Comparison of ENCODE assay signal across 8 cellular contexts in genomic region chr10:17685227-17685840, GRCh38. TPM values are rescaled to one million over a fixed set of nuclear protein-coding genes. Genes with fewer than 3 reads are reported as not detected.
DNase-seq lines count a peak whose midpoint lies in the region; ATAC-seq and TF ChIP-seq lines count a peak whose summit lies in the region.

No MANE protein-coding gene starts in this region.

- DNase-seq in activated T-cell treated with anti-CD3 and anti-CD28 coated beads, Interleukin-2, amount 50 U/mL, for 48 hours, result peak; percentile 32 to 49
- DNase-seq in activated T-cell treated with anti-CD3 and anti-CD28 coated beads, Interleukin-2, amount 50 U/mL, for 1 hour, result no peak
- no peak for DNase-seq in activated B cell treated with CpG ODN at 0.5 μM for 24 hours
- DNase-seq in MCF 10A (ENCODE audit: unreplicated experiment), result no peak
- DNase-seq in HEK293T (ENCODE audit: extremely low spot score), result no peak
- DNase-seq in H7, result no peak

- peaks cover 35% of the 10 kb centered on the region for H3K4me1 Mint-ChIP-seq in activated B cell treated with CpG ODN at 0.5 μM for 24 hours
- peaks cover 35% of the 10 kb centered on the region for H3K4me1 Mint-ChIP-seq in stimulated activated memory B cell treated with anti-CD40 and anti-IgM and Interleukin-4, amounts not matched to agents 10 μg/mL and 1 μg/mL and 100 μg/mL, for 72 hours
- H3K4me1 Mint-ChIP-seq in MCF 10A (ENCODE audit: insufficient read depth, unreplicated experiment), result peaks cover 21% of the 10 kb centered on the region

- H3K4me3 ChIP-seq in H7 (ENCODE audit: insufficient read depth, low read depth, low read length), result no peak overlapping the region

- H3K27me3 ChIP-seq in H7 (ENCODE audit: control insufficient read depth, insufficient read depth, low read length), result no peaks in the 10 kb centered on the region

- ATAC-seq in HG02852 (IDR thresholded peaks at IDR 0.05; ENCODE audit: unreplicated experiment), result peak; percentile 79
- peak; percentile 79 for ATAC-seq in activated B cell treated with CpG ODN at 0.5 μM for 24 hours (ENCODE audit: low read depth)
- peak; percentile 78 for ATAC-seq in stimulated activated memory B cell treated with anti-CD40 and anti-IgM and Interleukin-4, amounts not matched to agents 10 μg/mL and 1 μg/mL and 100 μg/mL, for 72 hours

- H3K27ac Mint-ChIP-seq in activated B cell treated with CpG ODN at 0.5 μM for 24 hours, result peak overlapping the region; percentile 59
- peak overlapping the region; percentile 71 for H3K27ac Mint-ChIP-seq in stimulated activated memory B cell treated with anti-CD40 and anti-IgM and Interleukin-4, amounts not matched to agents 10 μg/mL and 1 μg/mL and 100 μg/mL, for 72 hours
- H3K27ac Mint-ChIP-seq in MCF 10A (ENCODE audit: low read depth, unreplicated experiment), result no peak overlapping the region

- intact Hi-C loops in activated B cell treated with CpG ODN at 0.5 μM for 24 hours (cut with micrococcal nuclease) (loop anchor here (1.0 to 2.0 kb wide), 3 partner anchors 12 to 41 kb away; partner anchors contain the start of gene STAM), MCF 10A (cut with micrococcal nuclease) (no loop called here)

- H3K36me3 ChIP-seq in H7 (replicated peaks; ENCODE audit: control insufficient read depth, insufficient read depth, low read length), result peaks cover 2% of the 10 kb centered on the region

- no TSS peak for BruUV-seq in MCF 10A (replicated peaks; lab: Mats Ljungman, UMichigan)

- H3K4me3 Mint-ChIP-seq in activated B cell treated with CpG ODN at 0.5 μM for 24 hours, result peak overlapping the region; percentile 12
- peak overlapping the region; percentile 21 for H3K4me3 Mint-ChIP-seq in stimulated activated memory B cell treated with anti-CD40 and anti-IgM and Interleukin-4, amounts not matched to agents 10 μg/mL and 1 μg/mL and 100 μg/mL, for 72 hours
- no peak overlapping the region for H3K4me3 Mint-ChIP-seq in MCF 10A (ENCODE audit: unreplicated experiment)

- H3K9me3 Mint-ChIP-seq in activated B cell treated with CpG ODN at 0.5 μM for 24 hours, result no peaks in the 10 kb centered on the region
- H3K9me3 Mint-ChIP-seq in stimulated activated memory B cell treated with anti-CD40 and anti-IgM and Interleukin-4, amounts not matched to agents 10 μg/mL and 1 μg/mL and 100 μg/mL, for 72 hours, result no peaks in the 10 kb centered on the region
- no peaks in the 10 kb centered on the region for H3K9me3 Mint-ChIP-seq in MCF 10A (ENCODE audit: unreplicated experiment)

- POLR2A ChIA-PET in activated B cell treated with CpG ODN at 0.5 μM for 24 hours (lab: Charles Lee), result interaction anchor here (1.4 to 1.9 kb wide), 2 partner anchors 16 to 41 kb away, joined by 8 read pairs; partner anchors contain the start of gene STAM
- POLR2A ChIA-PET in MCF 10A (lab: Yijun Ruan, JAX), result no interaction called here
- POLR2A ChIA-PET in HEK293T (lab: Yijun Ruan, JAX), result no interaction called here

- H3K27me3 Mint-ChIP-seq in activated B cell treated with CpG ODN at 0.5 μM for 24 hours, result no peaks in the 10 kb centered on the region
- H3K27me3 Mint-ChIP-seq in stimulated activated memory B cell treated with anti-CD40 and anti-IgM and Interleukin-4, amounts not matched to agents 10 μg/mL and 1 μg/mL and 100 μg/mL, for 72 hours, result no peaks in the 10 kb centered on the region
- H3K27me3 Mint-ChIP-seq in MCF 10A (ENCODE audit: insufficient read depth, unreplicated experiment), result no peaks in the 10 kb centered on the region

- no peak for TF ChIP-seq CTCF in activated B cell treated with CpG ODN at 0.5 μM for 24 hours (IDR thresholded peaks at IDR 0.05)
- no peak for TF ChIP-seq CTCF in MCF 10A (IDR thresholded peaks at IDR 0.05; ENCODE audit: unreplicated experiment)

- CTCF ChIA-PET in activated B cell treated with CpG ODN at 0.5 μM for 24 hours (lab: Charles Lee), result no interaction called here
- CTCF ChIA-PET in MCF 10A (lab: Yijun Ruan, JAX), result interaction anchor here (0.7 kb wide), 1 partner anchor 76 kb away, joined by 3 read pairs; no protein-coding TSS in a partner anchor
- CTCF ChIA-PET in HEK293T (lab: Yijun Ruan, JAX), result no interaction called here

- peaks cover 41% of the 10 kb centered on the region for H3K36me3 Mint-ChIP-seq in activated B cell treated with CpG ODN at 0.5 μM for 24 hours (ENCODE audit: low read depth)
- peaks cover 44% of the 10 kb centered on the region for H3K36me3 Mint-ChIP-seq in stimulated activated memory B cell treated with anti-CD40 and anti-IgM and Interleukin-4, amounts not matched to agents 10 μg/mL and 1 μg/mL and 100 μg/mL, for 72 hours
- peaks cover 15% of the 10 kb centered on the region for H3K36me3 Mint-ChIP-seq in MCF 10A (ENCODE audit: insufficient read depth, unreplicated experiment)

TF ChIP-seq in HEK293T, 16 proteins besides CTCF, POLR2A, EP300 and RAD21:
- TF ChIP-seq ELF4 (IDR thresholded peaks at IDR 0.05) (no peak), FOXM1 (IDR thresholded peaks at IDR 0.05; ENCODE audit: borderline replicate concordance) (no peak), CTBP1 (IDR thresholded peaks at IDR 0.05; ENCODE audit: borderline replicate concordance) (no peak), L3MBTL2 (conservative IDR thresholded peaks at IDR 0.05) (no peak), SP1 (IDR thresholded peaks at IDR 0.05) (no peak), FOXA1 (IDR thresholded peaks at IDR 0.05) (no peak), ZNF384 (IDR thresholded peaks at IDR 0.05) (no peak), FOXK2 (IDR thresholded peaks at IDR 0.05) (no peak), BHLHE40 (IDR thresholded peaks at IDR 0.05; ENCODE audit: borderline replicate concordance) (no peak), ARNT (IDR thresholded peaks at IDR 0.05) (no peak), PKNOX1 (IDR thresholded peaks at IDR 0.05) (no peak), NFRKB (IDR thresholded peaks at IDR 0.05) (no peak), SUZ12 (IDR thresholded peaks at IDR 0.05) (no peak), LEF1 (IDR thresholded peaks at IDR 0.05; ENCODE audit: borderline replicate concordance) (no peak), HDGF (IDR thresholded peaks at IDR 0.05; ENCODE audit: borderline replicate concordance) (no peak), TARDBP (IDR thresholded peaks at IDR 0.05) (no peak)

RNA-seq across cellular contexts. Expression of gene STAM, which starts 41.4 kb away (rescaled TPM):
- total RNA-seq in activated B cell treated with CpG ODN at 0.5 μM for 24 hours (25.5 and 28.7 TPM in 2 replicates), MCF 10A (2022) (35.4 and 55.5 TPM in 2 replicates)
- 21.6 and 25.4 TPM in 2 replicates for total RNA-seq in H7 (2014; rRNA removed; shearing (Covaris generic))

Comparison
In these comparisons a context has a peak if more than half of its experiments do, and no peak if none do; other contexts are left out.
1. DNase-seq: peak in activated T-cell treated with anti-CD3 and anti-CD28 coated beads, Interleukin-2, amount 50 U/mL, for 48 hours (2 of 2); none in activated T-cell treated with anti-CD3 and anti-CD28 coated beads, Interleukin-2, amount 50 U/mL, for 1 hour (single experiment), activated B cell treated with CpG ODN at 0.5 μM for 24 hours (single experiment), MCF 10A (single experiment), HEK293T (single experiment) and H7 (single experiment).
2. Peak in every context shown above with its lines, with median percentiles within 50 percentile points of each other: ATAC-seq.